ENCODE assay signal across 25 cellular contexts in genomic region chr20:53983401-53983800, GRCh38.
"Had no signal": no experiment of that assay in that cellular context is flagged by ENCODE, and none has a peak within 500 bp of the region (broad histone marks: within the 10 kb centered on the region; RNA-seq: fewer than 3 reads in every experiment).

No MANE protein-coding gene starts in this region.

- DNase-seq: activated CD4-positive, alpha-beta memory T cell treated with anti-CD3 and anti-CD28 coated beads, Interleukin-2, amount 10 ng/mL, durations not matched to agents 7 days and 5 days; activated CD4-positive, alpha-beta T cell treated with anti-CD3 and anti-CD28 coated beads for 36 hours; activated CD4-positive, alpha-beta T cell treated with anti-CD3 and anti-CD28 coated beads, Interleukin-2, amount 10 ng/mL, durations not matched to agents 24 days and 14 days; activated CD4-positive, alpha-beta T cell treated with anti-CD3 and anti-CD28 coated beads, Interleukin-2, amount 50 U/mL, for 4 hours; activated CD4-positive, CD25-positive, alpha-beta regulatory T cell; activated CD4-positive, CD25-positive, alpha-beta regulatory T cell treated with anti-CD3 and anti-CD28 coated beads, Interleukin-2, amount 50 U/mL, for 72 hours; activated CD8-positive, alpha-beta memory T cell treated with anti-CD3 and anti-CD28 coated beads, Interleukin-2, amount 50 U/mL, for 48 hours; activated gamma-delta T cell; activated naive CD4-positive, alpha-beta T cell; activated naive CD4-positive, alpha-beta T cell treated with anti-CD3 and anti-CD28 coated beads, Interleukin-2, amount 10 ng/mL, durations not matched to agents 7 days and 5 days; activated naive CD8-positive, alpha-beta T cell treated with anti-CD3 and anti-CD28 coated beads, Interleukin-2, amount 10 ng/mL, durations not matched to agents 7 days and 5 days; activated T-cell treated with anti-CD3 and anti-CD28 coated beads for 4 hours; activated T-cell treated with anti-CD3 and anti-CD28 coated beads, Interleukin-2, amount 50 U/mL, for 24 hours; activated T-cell treated with anti-CD3 and anti-CD28 coated beads, Interleukin-2, amount 50 U/mL, for 72 hours; brain microvascular endothelial cell; dorsolateral prefrontal cortex; effector memory CD4-positive, alpha-beta T cell; endodermal cell; foreskin keratinocyte; gastrocnemius medialis; glutamatergic neuron; T-helper 2 cell had no signal

- H3K9me3 ChIP-seq: gastrocnemius medialis had no signal

- ATAC-seq: activated CD4-positive, alpha-beta T cell treated with anti-CD3 and anti-CD28 coated beads for 36 hours; activated naive CD4-positive, alpha-beta T cell treated with anti-CD3 and anti-CD28 coated beads, Interleukin-2, amount 50 U/mL, for 72 hours; activated T-cell treated with anti-CD3 and anti-CD28 coated beads, Interleukin-2, amount 50 U/mL, for 72 hours; esophagus mucosa; foreskin keratinocyte; gastrocnemius medialis had no signal

- H3K4me1 ChIP-seq: foreskin keratinocyte, gastrocnemius medialis had no signal

- H3K27me3 ChIP-seq: brain microvascular endothelial cell, dorsolateral prefrontal cortex, gastrocnemius medialis had no signal

- H3K27ac ChIP-seq: brain microvascular endothelial cell, coronary artery, foreskin keratinocyte, gastrocnemius medialis had no signal

- H3K4me3 ChIP-seq: coronary artery, dorsolateral prefrontal cortex, gastrocnemius medialis had no signal

- H3K36me3 ChIP-seq: brain microvascular endothelial cell, gastrocnemius medialis had no signal
